In the genomic region with DNA sequence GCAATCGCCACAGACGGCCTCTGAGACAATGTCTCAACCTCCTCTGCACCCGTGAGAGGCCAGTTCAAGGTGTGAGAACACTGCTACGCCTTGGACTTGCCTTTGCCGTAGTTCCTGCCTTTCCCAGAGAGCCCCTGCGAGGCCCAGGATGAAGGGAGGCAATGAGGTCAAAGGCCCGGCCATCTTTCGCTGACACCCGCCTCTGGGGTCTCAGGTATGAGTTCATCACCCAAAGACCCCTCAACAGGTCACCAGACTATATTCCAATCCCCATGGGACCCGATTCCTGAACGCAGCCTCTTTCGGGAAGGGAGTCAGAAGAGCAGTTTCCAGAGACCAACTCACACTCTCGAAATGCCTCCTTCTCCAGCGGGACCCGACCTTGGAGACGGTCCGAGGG, we compare ENCODE assay signal across 1 cellular context.
TF ChIP-seq lines count a peak whose summit lies in the region.

No MANE protein-coding gene starts in this region.

TF ChIP-seq in K562, 482 proteins besides CTCF, POLR2A, EP300 and RAD21 (continued from another document):
- TF ChIP-seq, protein P1, sequence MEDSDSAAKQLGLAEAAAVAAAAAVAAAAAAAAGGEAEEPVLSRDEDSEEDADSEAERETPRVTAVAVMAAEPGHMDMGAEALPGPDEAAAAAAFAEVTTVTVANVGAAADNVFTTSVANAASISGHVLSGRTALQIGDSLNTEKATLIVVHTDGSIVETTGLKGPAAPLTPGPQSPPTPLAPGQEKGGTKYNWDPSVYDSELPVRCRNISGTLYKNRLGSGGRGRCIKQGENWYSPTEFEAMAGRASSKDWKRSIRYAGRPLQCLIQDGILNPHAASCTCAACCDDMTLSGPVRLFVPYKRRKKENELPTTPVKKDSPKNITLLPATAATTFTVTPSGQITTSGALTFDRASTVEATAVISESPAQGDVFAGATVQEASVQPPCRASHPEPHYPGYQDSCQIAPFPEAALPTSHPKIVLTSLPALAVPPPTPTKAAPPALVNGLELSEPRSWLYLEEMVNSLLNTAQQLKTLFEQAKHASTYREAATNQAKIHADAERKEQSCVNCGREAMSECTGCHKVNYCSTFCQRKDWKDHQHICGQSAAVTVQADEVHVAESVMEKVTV (CRISPR knock-in tag; IDR thresholded peaks at IDR 0.05): no peak
- TF ChIP-seq ZNF551 (CRISPR knock-in tag; IDR thresholded peaks at IDR 0.05) (no peak), MAFF (IDR thresholded peaks at IDR 0.05; ENCODE audit: low read length) (no peak), KDM5B (IDR thresholded peaks at IDR 0.05; ENCODE audit: insufficient replicate concordance, low read depth, low read length) (no peak), TCF3 (CRISPR knock-in tag; IDR thresholded peaks at IDR 0.05) (no peak)
- TF ChIP-seq, protein P2, sequence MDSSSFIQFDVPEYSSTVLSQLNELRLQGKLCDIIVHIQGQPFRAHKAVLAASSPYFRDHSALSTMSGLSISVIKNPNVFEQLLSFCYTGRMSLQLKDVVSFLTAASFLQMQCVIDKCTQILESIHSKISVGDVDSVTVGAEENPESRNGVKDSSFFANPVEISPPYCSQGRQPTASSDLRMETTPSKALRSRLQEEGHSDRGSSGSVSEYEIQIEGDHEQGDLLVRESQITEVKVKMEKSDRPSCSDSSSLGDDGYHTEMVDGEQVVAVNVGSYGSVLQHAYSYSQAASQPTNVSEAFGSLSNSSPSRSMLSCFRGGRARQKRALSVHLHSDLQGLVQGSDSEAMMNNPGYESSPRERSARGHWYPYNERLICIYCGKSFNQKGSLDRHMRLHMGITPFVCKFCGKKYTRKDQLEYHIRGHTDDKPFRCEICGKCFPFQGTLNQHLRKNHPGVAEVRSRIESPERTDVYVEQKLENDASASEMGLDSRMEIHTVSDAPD (CRISPR knock-in tag; IDR thresholded peaks at IDR 0.05): no peak
